8 cellular contexts compared by ENCODE assay signal in genomic region chr10:101467286-101467770, GRCh38.
A peak's percentile ranks its signal among the peaks of the same experiment; 100 is the strongest.
DNase-seq lines count a peak whose midpoint lies in the region; TF ChIP-seq lines count a peak whose summit lies in the region.

No MANE protein-coding gene starts in this region.

- H3K4me1 ChIP-seq in tibial artery, result peaks cover 0 to 13% (median 6%) of the 10 kb centered on the region in 4 donors

- TF ChIP-seq CTCF in GM10248 (IDR thresholded peaks at IDR 0.05; ENCODE audit: control extremely low read depth, extremely low read depth, low read depth, missing control alignments), result peak; percentile 78
- peak; percentile 93 for TF ChIP-seq CTCF in choroid plexus epithelial cell (conservative IDR thresholded peaks at IDR 0.05; ENCODE audit: low read depth, low read length)
- peak; percentile 67 to 78 for TF ChIP-seq CTCF in tibial artery (IDR thresholded peaks at IDR 0.05)

- H3K4me3 ChIP-seq in choroid plexus epithelial cell (ENCODE audit: low read depth, low read length) (no peak overlapping the region), tibial artery (no peak overlapping the region)

- peaks cover 0 to 4% (median 0%) of the 10 kb centered on the region in 3 donors for H3K36me3 ChIP-seq in tibial artery

- no peak overlapping the region for H3K27ac ChIP-seq in tibial artery

- in situ Hi-C loops in ACHN (cut with HindIII; ENCODE audit: low pct_ligation_motif_present, low pct_unique_long_range_greater_than_20kb, low sequenced_read_pairs), result no loop called here

- POLR2A ChIA-PET in GM10248 (lab: Yijun Ruan, JAX), result no interaction called here

- H3K27me3 ChIP-seq in tibial artery, result no peaks in the 10 kb centered on the region

- intact Hi-C loops in tibial artery (cut with DNase I; ENCODE audit: low total_unique reads), result loop anchor here (10.0 kb wide), 1 partner anchor 253 kb away; no protein-coding TSS in a partner anchor

- DNase-seq in ACHN, result peak; percentile 74
- peak; percentile 67 for DNase-seq in GM10248 (ENCODE audit: extremely low spot score)
- peak; percentile 84 for DNase-seq in NCI-H1092 treated with DMSO at 0.1 percent for 48 hours (lab: John Stamatoyannopoulos, UW)
- peak; percentile 75 for DNase-seq in SK-N-DZ (ENCODE audit: low spot score)
- peak; percentile 87 for DNase-seq in choroid plexus epithelial cell (ENCODE audit: low read depth)
- DNase-seq in kidney tubule cell (ENCODE audit: low spot score), result peak; percentile 71
- peak in 1 of 2 donors; percentile 33 for DNase-seq in tibial artery
- DNase-seq in activated T-cell treated with anti-CD3 and anti-CD28 coated beads, Interleukin-2, amount 50 U/mL, for 48 hours, result no peak

- CTCF ChIA-PET in GM10248 (lab: Yijun Ruan, JAX), result interaction anchor here (0.6 to 3.0 kb wide), 38 partner anchors 8 to 306 kb away, joined by 3 to 24 read pairs (median 5); no protein-coding TSS in a partner anchor

- H3K9me3 ChIP-seq in tibial artery, result no peaks in the 10 kb centered on the region

Comparison
In these comparisons a context has a peak if more than half of its experiments do, and no peak if none do; other contexts are left out.
1. DNase-seq: peak in ACHN (single experiment), GM10248 (single experiment), NCI-H1092 treated with DMSO at 0.1 percent for 48 hours (single experiment), SK-N-DZ (single experiment), choroid plexus epithelial cell (single experiment) and kidney tubule cell (single experiment); none in activated T-cell treated with anti-CD3 and anti-CD28 coated beads, Interleukin-2, amount 50 U/mL, for 48 hours (0 of 2).
2. Peak in every context shown above with its lines, with median percentiles within 50 percentile points of each other: CTCF ChIP-seq.